Comparison of ENCODE assay signal across 19 cellular contexts in genomic region chr3:52083556-52084087, GRCh38. TPM values are rescaled to one million over a fixed set of nuclear protein-coding genes. Genes with fewer than 3 reads are reported as not detected.
DNase-seq lines count a peak whose midpoint lies in the region; ATAC-seq and TF ChIP-seq lines count a peak whose summit lies in the region.
"Had no signal": no experiment of that assay in that cellular context is flagged by ENCODE, and none has a peak within 500 bp of the region (broad histone marks: within the 10 kb centered on the region; RNA-seq: fewer than 3 reads in every experiment).

No MANE protein-coding gene starts in this region.

- H3K9me3 Mint-ChIP-seq in neural progenitor cell = no peaks in the 10 kb centered on the region
- H3K9me3 Mint-ChIP-seq: GM23338 had no signal

- intact Hi-C loops in Right ventricle myocardium superior (cut with DNase I) = no loop called here
- intact Hi-C loops in left ventricle myocardium inferior (cut with micrococcal nuclease) = no loop called here

- no peak overlapping the region for H3K27ac ChIP-seq in left ventricle myocardium inferior (replicated peaks)
- H3K27ac ChIP-seq in RWPE1 = peak overlapping the region; percentile 12
- no peak overlapping the region for H3K27ac ChIP-seq in neural progenitor cell
- H3K27ac ChIP-seq in coronary artery = no peak overlapping the region
- H3K27ac ChIP-seq: SJSA1 had no signal

- H3K9ac ChIP-seq in neural progenitor cell = no peak overlapping the region

- peaks cover 4% of the 10 kb centered on the region for H3K27me3 Mint-ChIP-seq in neural progenitor cell (ENCODE audit: insufficient read depth, low read depth)

- H3K4me3 Mint-ChIP-seq in neural progenitor cell = no peak overlapping the region
- H3K4me3 Mint-ChIP-seq: GM23338 had no signal

- peak; percentile 13 for DNase-seq in Right ventricle myocardium superior
- no peak for DNase-seq in left ventricle myocardium inferior
- DNase-seq in RWPE1 (ENCODE audit: low spot score) = no peak
- DNase-seq in neural progenitor cell (ENCODE audit: low spot score) = no peak
- DNase-seq in coronary artery (ENCODE audit: low spot score) = no peak
- no peak for DNase-seq in activated T-cell treated with anti-CD3 and anti-CD28 coated beads, Interleukin-2, amount 50 U/mL, for 48 hours
- DNase-seq: C1 segment of cervical spinal cord, DMS79, MM.1S, NCI-H1092, NCI-H1436 treated with DMSO at 0.1 percent for 48 hours, NCI-H2081, NCI-H774, PC-3, RPMI8226 had no signal

- H3K27me3 ChIP-seq in left ventricle myocardium inferior (ENCODE audit: low read depth) = no peaks in the 10 kb centered on the region
- no peaks in the 10 kb centered on the region for H3K27me3 ChIP-seq in neural progenitor cell
- H3K27me3 ChIP-seq: SJSA1 had no signal

- CTCF ChIA-PET in RWPE1 (lab: Yijun Ruan, JAX) = no interaction called here

- H3K9me3 ChIP-seq in left ventricle myocardium inferior (replicated peaks) (no peaks in the 10 kb centered on the region), neural progenitor cell (ENCODE audit: low read depth) (no peaks in the 10 kb centered on the region)
- H3K9me3 ChIP-seq: SJSA1 had no signal

- H3K4me2 ChIP-seq in neural progenitor cell = no peak overlapping the region
- H3K4me2 ChIP-seq: GM23338 had no signal

- H3K4me1 ChIP-seq in left ventricle myocardium inferior (peaks cover 22% of the 10 kb centered on the region), neural progenitor cell (peaks cover 7% of the 10 kb centered on the region)

- H3K4me1 Mint-ChIP-seq in neural progenitor cell = peaks cover 22% of the 10 kb centered on the region

- H3K27ac Mint-ChIP-seq in neural progenitor cell = peak overlapping the region; percentile 3
- H3K27ac Mint-ChIP-seq: GM23338 had no signal

- POLR2A ChIA-PET in RWPE1 (lab: Yijun Ruan, JAX; ENCODE audit: low non-redundant PET) = no interaction called here

- H3K4me3 ChIP-seq in left ventricle myocardium inferior (no peak overlapping the region), neural progenitor cell (no peak overlapping the region), coronary artery (no peak overlapping the region)
- H3K4me3 ChIP-seq: GM23338, SJSA1 had no signal

- TF ChIP-seq CTCF in left ventricle myocardium inferior (IDR thresholded peaks at IDR 0.05; ENCODE audit: borderline replicate concordance) (no peak), RWPE1 (conservative IDR thresholded peaks at IDR 0.05; ENCODE audit: low read depth) (no peak), neural progenitor cell (IDR thresholded peaks at IDR 0.05) (no peak), coronary artery (IDR thresholded peaks at IDR 0.05) (no peak)

- no peaks in the 10 kb centered on the region for H4K20me1 ChIP-seq in neural progenitor cell (ENCODE audit: low read depth)

- no peak for ATAC-seq in Right ventricle myocardium superior (ENCODE audit: poor library complexity)
- no peak for ATAC-seq in esophagus mucosa
- ATAC-seq: GM23338, HCT116, PC-3 had no signal

- no peaks in the 10 kb centered on the region for H3K79me2 ChIP-seq in neural progenitor cell (ENCODE audit: low read depth)

- no peaks in the 10 kb centered on the region for H3K36me3 Mint-ChIP-seq in neural progenitor cell

- H2AFZ ChIP-seq in neural progenitor cell (replicated peaks) = no peak overlapping the region
- H2AFZ ChIP-seq: GM23338 had no signal

- no peaks in the 10 kb centered on the region for H3K36me3 ChIP-seq in left ventricle myocardium inferior
- no peaks in the 10 kb centered on the region for H3K36me3 ChIP-seq in neural progenitor cell

- no peaks in the 10 kb centered on the region for H3F3A ChIP-seq in neural progenitor cell (ENCODE audit: low read depth)

RNA-seq across cellular contexts. Expression of gene DUSP7, which starts 27.3 kb away (rescaled TPM):
- total RNA-seq in Right ventricle myocardium superior = 23.2 TPM
- 23.1 TPM for total RNA-seq in left ventricle myocardium inferior
- total RNA-seq in neural progenitor cell (ENCODE audit: low replicate concordance) = 2.4 and 10.7 TPM in 2 replicates
- total RNA-seq in esophagus mucosa = 62.6 TPM
